ENCODE assay signal across 24 cellular contexts in the genomic region with DNA sequence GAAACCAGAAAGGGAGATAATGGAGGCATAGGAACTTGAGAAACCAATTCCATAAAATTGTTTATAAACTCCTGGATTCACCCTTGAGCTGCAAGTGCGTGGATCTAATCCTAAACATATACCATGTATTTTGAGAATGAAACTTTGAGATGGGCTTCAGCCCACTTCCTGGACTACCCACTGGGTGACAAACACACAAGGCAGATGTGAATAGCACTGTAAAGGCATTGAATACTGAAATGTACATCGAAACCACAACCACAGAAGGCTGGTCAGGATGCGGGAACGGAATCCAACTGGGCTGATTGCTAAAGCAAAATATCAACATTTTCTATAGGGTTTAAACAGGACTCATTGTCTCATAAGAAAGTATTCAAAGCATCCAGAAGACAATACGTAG.
"Had no signal": no experiment of that assay in that cellular context is flagged by ENCODE, and none has a peak within 500 bp of the region (broad histone marks: within the 10 kb centered on the region; RNA-seq: fewer than 3 reads in every experiment).

No MANE protein-coding gene starts in this region.

- H2AFZ ChIP-seq: hepatocyte had no signal

- H3K27ac ChIP-seq: coronary artery, dorsolateral prefrontal cortex, epithelial cell of prostate, esophagus squamous epithelium, gastrocnemius medialis, hepatocyte, left lung, lower lobe of right lung had no signal

- H3K4me3 Mint-ChIP-seq: mesothelial cell of epicardium, naive B cell had no signal

- H3K36me3 ChIP-seq: esophagus squamous epithelium, gastrocnemius medialis, left lung, lower lobe of right lung had no signal

- H3K4me2 ChIP-seq: hepatocyte had no signal

- ATAC-seq: esophagus mucosa, gastrocnemius medialis, left cardiac atrium, left lung, left ventricle myocardium superior, lower lobe of right lung, mucosa of descending colon had no signal

- H3K27me3 ChIP-seq: esophagus squamous epithelium, gastrocnemius medialis, hepatocyte, left lung had no signal

- DNase-seq: dermis blood vessel endothelial cell; dorsolateral prefrontal cortex; effector CD4-positive, alpha-beta T cell; effector memory CD4-positive, alpha-beta T cell; erythroblast; esophagus squamous epithelium; foreskin fibroblast; foreskin melanocyte; gastrocnemius medialis; glutamatergic neuron; head of caudate nucleus; hypothalamus; left cardiac atrium; left lung; left ventricle myocardium superior; lower lobe of right lung; mesenchymal stem cell; mucosa of descending colon; naive B cell had no signal

- H3K4me1 ChIP-seq: esophagus squamous epithelium, gastrocnemius medialis, left lung, lower lobe of right lung had no signal

- H3K4me3 ChIP-seq: coronary artery, dorsolateral prefrontal cortex, esophagus squamous epithelium, gastrocnemius medialis, hepatocyte, left lung, lower lobe of right lung, mucosa of descending colon had no signal

- H3K4me1 Mint-ChIP-seq: naive B cell had no signal

- H3K27ac Mint-ChIP-seq: mesothelial cell of epicardium, naive B cell had no signal

- H3K79me2 ChIP-seq: hepatocyte had no signal
